Comparison of ENCODE assay signal across 18 cellular contexts in genomic region chr3:126102011-126102410, GRCh38. TPM values are rescaled to one million over a fixed set of nuclear protein-coding genes. Genes with fewer than 3 reads are reported as not detected.
DNase-seq lines count a peak whose midpoint lies in the region; TF ChIP-seq lines count a peak whose summit lies in the region.
"Had no signal": no experiment of that assay in that cellular context is flagged by ENCODE, and none has a peak within 500 bp of the region (broad histone marks: within the 10 kb centered on the region; RNA-seq: fewer than 3 reads in every experiment).

No MANE protein-coding gene starts in this region.

- H3K79me2 ChIP-seq in GM23248 (ENCODE audit: insufficient read depth) (no peaks in the 10 kb centered on the region), PC-9 (ENCODE audit: low read depth) (no peaks in the 10 kb centered on the region)

- H3K4me1 ChIP-seq in GM23248 (ENCODE audit: insufficient read depth) (peaks cover 8% of the 10 kb centered on the region), esophagus squamous epithelium (peaks cover 0 to 22% (median 16%) of the 10 kb centered on the region in 3 donors), muscle layer of colon (ENCODE audit: insufficient read depth, low read length) (peaks cover 18% of the 10 kb centered on the region), stomach smooth muscle (ENCODE audit: control insufficient read depth, insufficient read depth, low read length) (peaks cover 20% of the 10 kb centered on the region), PC-9 (replicated peaks; ENCODE audit: insufficient read depth) (no peaks in the 10 kb centered on the region)
- H3K4me1 ChIP-seq: right lobe of liver had no signal

- H3K27ac ChIP-seq in GM23248 = no peak overlapping the region
- peak overlapping the region; percentile 12 to 84 (median 60) for H3K27ac ChIP-seq in esophagus squamous epithelium
- H3K27ac ChIP-seq in muscle layer of colon (ENCODE audit: low read depth, low read length) = peak overlapping the region; percentile 61
- H3K27ac ChIP-seq in stomach smooth muscle (ENCODE audit: low read length) = peak overlapping the region; percentile 77
- no peak overlapping the region for H3K27ac ChIP-seq in PC-9
- H3K27ac ChIP-seq: cardiac muscle cell, right lobe of liver, SJSA1 had no signal

- no peaks in the 10 kb centered on the region for H3K27me3 ChIP-seq in GM23248 (replicated peaks; ENCODE audit: insufficient read depth)
- no peaks in the 10 kb centered on the region for H3K27me3 ChIP-seq in esophagus squamous epithelium
- H3K27me3 ChIP-seq in muscle layer of colon (ENCODE audit: control insufficient read depth in 1 of 2, insufficient read depth in 2 of 2, low read length in 2 of 2) = no peaks in the 10 kb centered on the region
- H3K27me3 ChIP-seq in stomach smooth muscle (ENCODE audit: control insufficient read depth in 1 of 2, insufficient read depth in 2 of 2, low read length in 2 of 2) = no peaks in the 10 kb centered on the region
- no peaks in the 10 kb centered on the region for H3K27me3 ChIP-seq in PC-9 (ENCODE audit: insufficient read depth, low read depth)
- H3K27me3 ChIP-seq: cardiac muscle cell, right lobe of liver, SJSA1 had no signal

- TF ChIP-seq POLR2A in esophagus squamous epithelium (IDR thresholded peaks at IDR 0.05) = no peak

- H3K36me3 ChIP-seq in GM23248 (ENCODE audit: low read depth) = no peaks in the 10 kb centered on the region
- H3K36me3 ChIP-seq in esophagus squamous epithelium = no peaks in the 10 kb centered on the region
- no peaks in the 10 kb centered on the region for H3K36me3 ChIP-seq in muscle layer of colon (ENCODE audit: insufficient read depth, low read length)
- peaks cover 0 to 8% of the 10 kb centered on the region in 2 donors for H3K36me3 ChIP-seq in stomach smooth muscle (ENCODE audit: control insufficient read depth in 2 of 2, insufficient read depth in 2 of 2, low read length in 2 of 2)
- H3K36me3 ChIP-seq in PC-9 (ENCODE audit: low read depth) = no peaks in the 10 kb centered on the region
- H3K36me3 ChIP-seq: cardiac muscle cell, SJSA1 had no signal

- H3K9me2 ChIP-seq in GM23248 (ENCODE audit: insufficient read depth) (no peaks in the 10 kb centered on the region), PC-9 (ENCODE audit: insufficient read depth) (no peaks in the 10 kb centered on the region)

- no TSS peak for BruUV-seq in PC-9 (replicated peaks; lab: Mats Ljungman, UMichigan)

- TF ChIP-seq CTCF in esophagus squamous epithelium (IDR thresholded peaks at IDR 0.05) (no peak), PC-9 (conservative IDR thresholded peaks at IDR 0.05) (no peak)

- intact Hi-C loops in esophagus squamous epithelium (cut with DNase I) (no loop called here), PC-9 (cut with micrococcal nuclease; ENCODE audit: unreplicated experiment) (no loop called here)

- CTCF ChIA-PET in PC-9 (lab: Charles Lee) = interaction anchor here (0.8 kb wide), 1 partner anchor 111 kb away, joined by 3 read pairs; no protein-coding TSS in a partner anchor

- POLR2A ChIA-PET in PC-9 (lab: Charles Lee; ENCODE audit: unreplicated experiment) = no interaction called here

- 60 to 67% methylated on average over 8 of the region's 8 CpGs for WGBS in GM23248 (ENCODE audit: low coverage in 1 of 2, low lambda C conversion rate in 2 of 2, missing lambda C conversion rate in 2 of 2), 2 experiments
- WGBS in esophagus squamous epithelium, 2 donors = 88 to 95% methylated on average over 4 to 6 of the region's 8 CpGs

- no peaks in the 10 kb centered on the region for H3K9me3 ChIP-seq in GM23248 (ENCODE audit: low read depth)
- peaks cover 0 to 6% (median under 1%) of the 10 kb centered on the region in 3 donors for H3K9me3 ChIP-seq in esophagus squamous epithelium
- H3K9me3 ChIP-seq in muscle layer of colon (ENCODE audit: low read length) = no peaks in the 10 kb centered on the region
- H3K9me3 ChIP-seq in stomach smooth muscle (ENCODE audit: control insufficient read depth in 2 of 2, low read length in 2 of 2) = no peaks in the 10 kb centered on the region
- no peaks in the 10 kb centered on the region for H3K9me3 ChIP-seq in PC-9 (ENCODE audit: insufficient read depth, low read depth)
- H3K9me3 ChIP-seq: right lobe of liver, SJSA1 had no signal

- H3F3A ChIP-seq in GM23248 (ENCODE audit: insufficient read depth) = no peaks in the 10 kb centered on the region
- no peaks in the 10 kb centered on the region for H3F3A ChIP-seq in PC-9 (ENCODE audit: insufficient read depth, low read depth)

- in situ Hi-C loops in GM23248 (cut with MboI) = no loop called here

- 0 out of 2 replicates have a peak overlapping the region, but pooled peaks have one; percentile 56 for H3K9ac ChIP-seq in GM23248
- H3K9ac ChIP-seq in muscle layer of colon (ENCODE audit: low read length) = no peak overlapping the region
- H3K9ac ChIP-seq in stomach smooth muscle (ENCODE audit: low read length in 2 of 2) = no peak overlapping the region

- H2AFZ ChIP-seq in GM23248 (peak overlapping the region; percentile 76), PC-9 (no peak overlapping the region)

- DNase-seq in GM23248 = no peak
- no peak for DNase-seq in esophagus squamous epithelium (lab: John Stamatoyannopoulos, UW)
- no peak for DNase-seq in PC-9
- DNase-seq in AML-193 (lab: John Stamatoyannopoulos, UW) = no peak
- DNase-seq in activated naive CD4-positive, alpha-beta T cell (lab: John Stamatoyannopoulos, UW) = no peak
- no peak for DNase-seq in activated CD4-positive, alpha-beta T cell treated with anti-CD3 and anti-CD28 coated beads for 1 hour
- DNase-seq: activated B cell treated with CpG ODN at 0.5 μM for 24 hours; Kasumi-1; NCI-H1105; NCI-H526 treated with DMSO at 0.1 percent for 48 hours; OCI-M1; right lobe of liver; stimulated activated CD4-positive, alpha-beta T cell treated with anti-CD3 and anti-CD28 coated beads, Interleukin-2, amount 100 ng/mL, for 24 hours; stimulated activated naive CD8-positive, alpha-beta T cell treated with anti-CD3 and anti-CD28 coated beads, Interleukin-15, amount 100 ng/mL, for 72 hours had no signal

- H3K4me2 ChIP-seq in GM23248 (ENCODE audit: unreplicated experiment) (no peak overlapping the region), PC-9 (no peak overlapping the region)

- no peaks in the 10 kb centered on the region for H4K20me1 ChIP-seq in GM23248 (ENCODE audit: insufficient read depth)
- no peaks in the 10 kb centered on the region for H4K20me1 ChIP-seq in PC-9 (ENCODE audit: insufficient read depth)

- H3K4me3 ChIP-seq in GM23248 (no peak overlapping the region), esophagus squamous epithelium (no peak overlapping the region), muscle layer of colon (ENCODE audit: low read depth in 1 of 2, low read length in 2 of 2) (no peak overlapping the region), stomach smooth muscle (ENCODE audit: low read length in 2 of 2) (no peak overlapping the region), PC-9 (no peak overlapping the region)
- H3K4me3 ChIP-seq: cardiac muscle cell, right lobe of liver, SJSA1 had no signal

RNA-seq across cellular contexts. Expression of gene SLC41A3, which starts 18.1 kb away (rescaled TPM):
- total RNA-seq in GM23248 (2014; rRNA removed; shearing (Covaris generic)) = 39.6 and 56.0 TPM in 2 replicates
- polyA plus RNA-seq in GM23248 (2016; fragmentation: Nextera tagmentation; extraction: Ambion mirVana) = 19.8 and 22.7 TPM in 2 replicates
- total RNA-seq in esophagus squamous epithelium (10 to 100 TPM; 17.7 to 46.5 (median 20.4) TPM), PC-9 (2021) (59.2 and 67.0 TPM in 2 replicates)

Comparison
In these comparisons a context has a peak if more than half of its experiments do, and no peak if none do; other contexts are left out.
1. H3K27ac ChIP-seq: peak in esophagus squamous epithelium (4 of 4), muscle layer of colon (single experiment) and stomach smooth muscle (single experiment); none in GM23248 (single experiment) and PC-9 (single experiment).